Comparison of ENCODE assay signal across 6 cellular contexts in genomic region chr9:133359420-133360175, GRCh38. TPM values are rescaled to one million over a fixed set of nuclear protein-coding genes. Genes with fewer than 3 reads are reported as not detected.
A peak's percentile ranks its signal among the peaks of the same experiment; 100 is the strongest.
DNase-seq lines count a peak whose midpoint lies in the region; ATAC-seq lines count a peak whose summit lies in the region.

No MANE protein-coding gene starts in this region.

- H3K36me3 ChIP-seq in adipocyte (ENCODE audit: control insufficient read depth, insufficient read depth, low read length, severe bottlenecking) (peaks cover 48% of the 10 kb centered on the region), trophoblast cell (ENCODE audit: control insufficient read depth in 1 of 2, insufficient read depth in 2 of 2, low read length in 2 of 2) (peaks cover 60 to 68% of the 10 kb centered on the region in 2 experiments)

- H3K14ac ChIP-seq in trophoblast cell (ENCODE audit: low read length) = no peak overlapping the region

- no peak overlapping the region for H4K12ac ChIP-seq in trophoblast cell (ENCODE audit: low read depth, low read length)

- WGBS in trophoblast cell (ENCODE audit: extremely low coverage, insufficient coverage, insufficient read length) = no CpG with 5 or more reads among the region's 20 CpGs

- H3K27me3 ChIP-seq in adipocyte (replicated peaks; ENCODE audit: control insufficient read depth, insufficient read depth, low read length) = no peaks in the 10 kb centered on the region
- H3K27me3 ChIP-seq in trophoblast cell (ENCODE audit: insufficient read depth, low read length) = no peaks in the 10 kb centered on the region

- H4K8ac ChIP-seq in trophoblast cell (ENCODE audit: low read depth, low read length) = no peak overlapping the region

- H2BK5ac ChIP-seq in trophoblast cell (ENCODE audit: low read depth, low read length, poor library complexity) = no peak overlapping the region

- H3K4me3 ChIP-seq in adipocyte (ENCODE audit: low read length) (no peak overlapping the region), trophoblast cell (ENCODE audit: low read depth, low read length) (peak overlapping the region; percentile 6)

- H3K79me1 ChIP-seq in trophoblast cell (ENCODE audit: low read length) = peaks cover 3% of the 10 kb centered on the region

- peaks cover 2% of the 10 kb centered on the region for H3K79me2 ChIP-seq in trophoblast cell (ENCODE audit: control insufficient read depth, insufficient read depth, low read length, poor library complexity)

- no peak overlapping the region for H3K23ac ChIP-seq in trophoblast cell (ENCODE audit: low read length)

- peaks cover 37% of the 10 kb centered on the region for H3K4me1 ChIP-seq in adipocyte (ENCODE audit: control insufficient read depth, insufficient read depth, low read length)
- peaks cover 4 to 16% of the 10 kb centered on the region in 2 experiments for H3K4me1 ChIP-seq in trophoblast cell (ENCODE audit: control insufficient read depth in 1 of 2, insufficient read depth in 2 of 2, low read length in 2 of 2)

- no peak overlapping the region for H3K27ac ChIP-seq in trophoblast cell (ENCODE audit: low read depth, low read length)

- no peak overlapping the region for H2BK120ac ChIP-seq in trophoblast cell (ENCODE audit: insufficient read depth, low read length, poor library complexity)

- no peaks in the 10 kb centered on the region for H3K9me3 ChIP-seq in adipocyte (ENCODE audit: control insufficient read depth, low read length)
- H3K9me3 ChIP-seq in trophoblast cell (ENCODE audit: insufficient read depth, low read depth, low read length) = no peaks in the 10 kb centered on the region

- ATAC-seq in GM21529 (IDR thresholded peaks at IDR 0.05; ENCODE audit: unreplicated experiment) = no peak

- H3K9ac ChIP-seq in adipocyte (ENCODE audit: low read length) (peak overlapping the region; percentile 41), trophoblast cell (ENCODE audit: low read length) (peak overlapping the region; percentile 18)

- no peak overlapping the region for H4K91ac ChIP-seq in trophoblast cell (ENCODE audit: low read depth, low read length)

- H2AK5ac ChIP-seq in trophoblast cell (ENCODE audit: low read length) = no peak overlapping the region

- no peak overlapping the region for H3K4me2 ChIP-seq in trophoblast cell (ENCODE audit: low read length)

- H3K18ac ChIP-seq in trophoblast cell (ENCODE audit: low read length) = no peak overlapping the region

- peak; percentile 58 to 65 for DNase-seq in SHP77 (lab: John Stamatoyannopoulos, UW)
- DNase-seq in SHP77 treated with DMSO at 0.1 percent for 48 hours (lab: John Stamatoyannopoulos, UW) = no peak
- DNase-seq in adipocyte (ENCODE audit: low read depth) = no peak
- peak; percentile 41 to 52 for DNase-seq in trophoblast cell
- no peak for DNase-seq in NCI-H2107 (lab: John Stamatoyannopoulos, UW)

- no peak overlapping the region for H2AFZ ChIP-seq in trophoblast cell (ENCODE audit: insufficient read depth, low read length, poor library complexity)

- H2BK12ac ChIP-seq in trophoblast cell (ENCODE audit: low read length) = no peak overlapping the region

- H3K4ac ChIP-seq in trophoblast cell (ENCODE audit: low read depth, low read length) = no peak overlapping the region

RNA-seq across cellular contexts. Expression of gene SURF2, which starts 3.2 kb away (rescaled TPM):
- 26.2 and 28.9 TPM in 2 replicates for polyA plus RNA-seq in trophoblast cell (2013)

RNA-seq across cellular contexts. Expression of gene SURF1, which starts 3.3 kb away (rescaled TPM):
- polyA plus RNA-seq in trophoblast cell (2013) = 21.3 and 22.9 TPM in 2 replicates

RNA-seq across cellular contexts. Expression of gene RPL7A, which starts 11.6 kb away (rescaled TPM):
- 1,644 and 1,714 TPM in 2 replicates for polyA plus RNA-seq in trophoblast cell (2013)

RNA-seq across cellular contexts. Expression of gene MED22, which starts 11.7 kb away (rescaled TPM):
- 23.4 and 23.5 TPM in 2 replicates for polyA plus RNA-seq in trophoblast cell (2013)

RNA-seq across cellular contexts. Expression of gene SURF4, which starts 16.3 kb away (rescaled TPM):
- polyA plus RNA-seq in trophoblast cell (2013) = 307 and 319 TPM in 2 replicates

Comparison
In these comparisons a context has a peak if more than half of its experiments do, and no peak if none do; other contexts are left out.
1. DNase-seq: peak in SHP77 (2 of 2) and trophoblast cell (2 of 2); none in SHP77 treated with DMSO at 0.1 percent for 48 hours (single experiment), adipocyte (single experiment) and NCI-H2107 (single experiment).